In the genomic region with DNA sequence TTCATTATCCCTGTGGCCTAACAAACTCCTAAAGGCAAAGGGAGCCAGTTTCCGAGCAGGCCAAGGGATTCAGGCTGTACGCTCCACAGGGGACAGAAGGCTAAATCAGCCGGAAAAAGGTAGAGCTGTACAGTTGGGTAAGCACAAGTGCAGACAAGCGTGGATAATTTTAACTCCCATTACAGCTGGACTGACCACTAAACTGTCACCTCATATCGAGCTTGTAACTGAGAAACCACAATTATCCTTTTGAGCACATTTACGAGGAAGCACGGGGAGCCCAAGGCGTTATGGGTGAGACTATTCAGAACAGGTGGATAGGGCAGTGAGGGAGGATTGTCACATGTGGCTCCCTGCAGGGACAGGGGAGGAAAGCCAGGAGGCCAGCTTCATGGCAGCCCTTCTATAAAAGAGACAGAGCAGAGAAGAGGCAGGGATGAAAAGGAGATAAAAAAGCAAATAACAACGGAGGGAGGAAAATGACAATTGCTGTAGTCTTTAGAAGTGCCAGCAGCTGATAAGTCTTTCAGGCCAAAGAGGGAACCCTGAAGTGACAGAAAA, we compare ENCODE assay signal across 13 cellular contexts.
DNase-seq lines count a peak whose midpoint lies in the region; ATAC-seq and TF ChIP-seq lines count a peak whose summit lies in the region.
"Had no signal": no experiment of that assay in that cellular context is flagged by ENCODE, and none has a peak within 500 bp of the region (broad histone marks: within the 10 kb centered on the region; RNA-seq: fewer than 3 reads in every experiment).

No MANE protein-coding gene starts in this region.

- no peaks in the 10 kb centered on the region for H3K27me3 ChIP-seq in BE2C
- H3K27me3 ChIP-seq in Panc1 (ENCODE audit: control insufficient read depth, insufficient read depth, low read length): no peaks in the 10 kb centered on the region
- H3K27me3 ChIP-seq: foreskin keratinocyte had no signal

- no peaks in the 10 kb centered on the region for H3K36me3 ChIP-seq in BE2C
- no peaks in the 10 kb centered on the region for H3K36me3 ChIP-seq in Panc1 (ENCODE audit: control insufficient read depth, insufficient read depth, low read length)

- ATAC-seq in HG03175 (IDR thresholded peaks at IDR 0.05; ENCODE audit: unreplicated experiment): peak; percentile 66
- peak; percentile 71; the same call in 1 of the 2 replicates for ATAC-seq in Panc1
- no peak for ATAC-seq in GM18520 (IDR thresholded peaks at IDR 0.05; ENCODE audit: unreplicated experiment)
- ATAC-seq in GM18517 (IDR thresholded peaks at IDR 0.05; ENCODE audit: unreplicated experiment): no peak
- no peak for ATAC-seq in HG03520 (IDR thresholded peaks at IDR 0.05; ENCODE audit: unreplicated experiment)

- intact Hi-C loops in Panc1 (cut with micrococcal nuclease; ENCODE audit: unreplicated experiment): no loop called here

- H3K9me3 ChIP-seq in BE2C: no peaks in the 10 kb centered on the region
- H3K9me3 ChIP-seq in Panc1 (ENCODE audit: control insufficient read depth, insufficient read depth, low read depth, low read length): no peaks in the 10 kb centered on the region

- DNase-seq in BE2C (no peak), Panc1 (ENCODE audit: low read depth, low spot score) (no peak), islet precursor cell (peak; percentile 63), NCI-H226 (no peak)
- DNase-seq: activated CD4-positive, alpha-beta T cell treated with anti-CD3 and anti-CD28 coated beads, Interleukin-2, amount 10 ng/mL, durations not matched to agents 24 days and 14 days; activated gamma-delta T cell; foreskin keratinocyte had no signal

- TF ChIP-seq CTCF in BE2C (IDR thresholded peaks at IDR 0.05; ENCODE audit: low read depth, low read length) (0 out of 2 replicates have a peak, but pooled peaks have one; percentile 2), Panc1 (IDR thresholded peaks at IDR 0.05) (no peak)

- POLR2A ChIA-PET in Panc1 (lab: Charles Lee): no interaction called here

- in situ Hi-C loops in Panc1 (cut with HindIII; ENCODE audit: low pct_unique_long_range_greater_than_20kb, low sequenced_read_pairs): no loop called here

- no peak overlapping the region for H3K27ac ChIP-seq in Panc1 (ENCODE audit: low read length)
- H3K27ac ChIP-seq: SK-N-MC had no signal

- CTCF ChIA-PET in Panc1 (lab: Charles Lee): no interaction called here

- H3K4me3 ChIP-seq in BE2C (ENCODE audit: low read depth, low read length): no peak overlapping the region
- H3K4me3 ChIP-seq in Panc1 (ENCODE audit: low read depth in 2 of 2, low read length in 2 of 2): no peak overlapping the region
- H3K4me3 ChIP-seq: SK-N-MC, smooth muscle cell had no signal

- BruUV-seq in Panc1 (replicated peaks; lab: Mats Ljungman, UMichigan): no TSS peak

- H3K4me1 ChIP-seq in BE2C (no peaks in the 10 kb centered on the region; the same call in none of the 2 replicates), Panc1 (ENCODE audit: control insufficient read depth, insufficient read depth, low read length) (no peaks in the 10 kb centered on the region)

Comparison
In these comparisons a context has a peak if more than half of its experiments do, and no peak if none do; other contexts are left out.
1. ATAC-seq: peak in HG03175 (single experiment) and Panc1 (single experiment); none in GM18520 (single experiment), GM18517 (single experiment) and HG03520 (single experiment).